ENCODE assay signal across 30 cellular contexts in the genomic region with DNA sequence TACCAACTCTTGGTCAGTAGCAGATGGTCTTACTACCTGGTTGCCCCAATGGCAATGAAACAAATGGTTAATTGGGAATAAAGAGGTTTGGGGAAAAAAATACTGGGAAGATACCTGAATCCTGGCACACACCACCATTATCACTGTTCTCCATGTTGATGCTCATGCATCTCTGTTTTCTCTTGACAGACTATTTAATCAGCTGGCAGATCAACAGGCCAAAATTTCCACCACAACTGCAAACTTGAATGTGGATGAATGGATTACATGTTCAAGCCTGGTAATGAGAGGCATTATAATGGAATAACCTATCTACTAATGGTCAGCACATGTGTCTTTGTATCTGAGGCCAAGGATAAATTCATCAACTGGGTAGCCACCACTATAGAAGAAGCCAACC.
"Had no signal": no experiment of that assay in that cellular context is flagged by ENCODE, and none has a peak within 500 bp of the region (broad histone marks: within the 10 kb centered on the region; RNA-seq: fewer than 3 reads in every experiment).

No MANE protein-coding gene starts in this region.

- H3K4me2 ChIP-seq: smooth muscle cell had no signal

- H3K27ac Mint-ChIP-seq: dendritic cell treated with granulocyte-macrophage colony-stimulating factor and Interleukin-4, amounts not matched to agents 40 ng/mL and 50 ng/mL, for 4 days; immature natural killer cell; memory B cell; natural killer cell treated with Interleukin-12 subunit alpha and Interleukin-12 subunit beta and Interleukin-15 and Interleukin-18, amount 100 ng/mL, for 72 hours had no signal

- H3K4me1 ChIP-seq: esophagus squamous epithelium, heart right ventricle, pancreas, right lobe of liver, stomach, tibial nerve, upper lobe of left lung had no signal

- H3K27me3 Mint-ChIP-seq: dendritic cell treated with granulocyte-macrophage colony-stimulating factor and Interleukin-4, amounts not matched to agents 40 ng/mL and 50 ng/mL, for 4 days; memory B cell; naive B cell; natural killer cell treated with Interleukin-12 subunit alpha and Interleukin-12 subunit beta and Interleukin-15 and Interleukin-18, amount 100 ng/mL, for 72 hours had no signal

- DNase-seq: effector CD8-positive, alpha-beta T cell; erythroblast; esophagus squamous epithelium; foreskin melanocyte; glutamatergic neuron; heart right ventricle; hippocampal formation; immature natural killer cell; islet precursor cell; left ventricle myocardium superior; naive B cell; pancreas; right lobe of liver; stimulated activated CD4-positive, alpha-beta T cell treated with anti-CD3 and anti-CD28 coated beads, Interleukin-12 subunit alpha, Interleukin-12 subunit beta, amount 100 ng/mL, for 4 hours; stimulated activated CD4-positive, alpha-beta T cell treated with anti-CD3 and anti-CD28 coated beads, Interleukin-1b, Interleukin-23, amount 100 ng/mL, for 48 hours; stimulated activated CD4-positive, alpha-beta T cell treated with anti-CD3 and anti-CD28 coated beads, Interleukin-4, amount 100 ng/mL, for 1 hour; stimulated activated CD8-positive, alpha-beta memory T cell treated with anti-CD3 and anti-CD28 coated beads, Interleukin-4, amount 100 ng/mL, for 48 hours; stimulated activated naive CD4-positive, alpha-beta T cell treated with Interleukin-2 at 50 U/mL for 16 hours; stomach; substantia nigra; upper lobe of left lung had no signal

- H3K4me3 ChIP-seq: heart right ventricle, lung, pancreas, right lobe of liver, smooth muscle cell, stomach, thoracic aorta, tibial nerve, upper lobe of left lung had no signal

- H3K27me3 ChIP-seq: esophagus squamous epithelium, heart right ventricle, neutrophil, pancreas, right lobe of liver, stomach, tibial nerve, upper lobe of left lung had no signal

- H3K27ac ChIP-seq: esophagus squamous epithelium, heart right ventricle, neutrophil, pancreas, right lobe of liver, stomach, thoracic aorta, tibial nerve, upper lobe of left lung had no signal

- H3K4me3 Mint-ChIP-seq: dendritic cell treated with granulocyte-macrophage colony-stimulating factor and Interleukin-4, amounts not matched to agents 40 ng/mL and 50 ng/mL, for 4 days; immature natural killer cell; memory B cell; natural killer cell treated with Interleukin-12 subunit alpha and Interleukin-12 subunit beta and Interleukin-15 and Interleukin-18, amount 100 ng/mL, for 72 hours had no signal

- ATAC-seq: heart right ventricle; left ventricle myocardium superior; natural killer cell treated with Interleukin-12 subunit alpha and Interleukin-12 subunit beta and Interleukin-15 and Interleukin-18, amount 100 ng/mL, for 72 hours; pancreas; right lobe of liver had no signal

- H3K4me1 Mint-ChIP-seq: memory B cell, neural crest cell had no signal
